Comparison of ENCODE assay signal across 1 cellular context in the genomic region with DNA sequence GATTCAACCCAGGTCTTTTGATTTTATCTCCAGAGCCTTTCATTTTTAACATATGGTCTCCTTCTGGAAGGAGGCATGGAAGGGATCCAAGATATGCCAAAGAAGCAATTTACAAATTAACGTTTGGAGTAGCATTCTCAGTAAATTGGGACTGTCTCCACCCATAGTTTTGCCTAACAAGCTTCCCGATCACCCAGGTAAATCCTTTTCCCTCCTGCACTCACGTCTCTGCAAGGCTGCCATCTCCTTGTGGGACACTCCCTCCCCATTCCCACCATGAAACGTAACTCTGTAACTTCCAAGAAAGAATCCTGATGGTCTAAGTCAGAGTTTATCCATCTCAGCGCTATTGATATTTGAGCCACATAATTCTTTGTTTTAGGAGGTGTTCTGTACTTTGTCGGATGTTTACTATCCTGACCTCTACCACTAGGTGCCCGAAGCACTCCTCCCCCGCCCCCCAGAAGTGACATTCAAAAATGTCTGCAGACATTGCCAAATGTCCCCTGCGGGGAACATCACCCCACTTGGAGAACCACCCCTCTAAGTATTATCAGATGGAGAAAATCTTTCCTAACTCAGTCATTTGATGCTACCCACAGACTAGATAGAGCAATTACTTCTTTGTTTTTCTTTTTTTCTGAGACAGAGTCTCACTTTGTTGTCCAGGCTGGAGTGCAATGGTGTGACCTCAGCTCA.
TF ChIP-seq lines count a peak whose summit lies in the region.

No MANE protein-coding gene starts in this region.

TF ChIP-seq in HEK293, 187 proteins besides CTCF, POLR2A, EP300 and RAD21 (continued from another document):
- TF ChIP-seq, protein P1, sequence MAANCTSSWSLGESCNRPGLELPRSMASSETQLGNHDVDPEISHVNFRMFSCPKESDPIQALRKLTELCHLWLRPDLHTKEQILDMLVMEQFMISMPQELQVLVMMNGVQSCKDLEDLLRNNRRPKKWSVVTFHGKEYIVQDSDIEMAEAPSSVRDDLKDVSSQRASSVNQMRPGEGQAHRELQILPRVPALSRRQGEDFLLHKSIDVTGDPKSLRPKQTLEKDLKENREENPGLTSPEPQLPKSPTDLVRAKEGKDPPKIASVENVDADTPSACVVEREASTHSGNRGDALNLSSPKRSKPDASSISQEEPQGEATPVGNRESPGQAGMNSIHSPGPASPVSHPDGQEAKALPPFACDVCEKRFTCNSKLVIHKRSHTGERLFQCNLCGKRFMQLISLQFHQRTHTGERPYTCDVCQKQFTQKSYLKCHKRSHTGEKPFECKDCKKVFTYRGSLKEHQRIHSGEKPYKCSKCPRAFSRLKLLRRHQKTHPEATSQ (tag by site-specific recombination; IDR thresholded peaks at IDR 0.05), result no peak
- TF ChIP-seq ZNF549 (tag by site-specific recombination; IDR thresholded peaks at IDR 0.05) (no peak), GLIS2 (tag by site-specific recombination; IDR thresholded peaks at IDR 0.05) (0 out of 2 replicates have a peak, but pooled peaks have one; percentile 8), SP2 (tag by site-specific recombination; IDR thresholded peaks at IDR 0.05) (no peak), GLIS1 (tag by site-specific recombination; IDR thresholded peaks at IDR 0.05) (peak; percentile 91)
